ENCODE assay signal across 8 cellular contexts in the genomic region with DNA sequence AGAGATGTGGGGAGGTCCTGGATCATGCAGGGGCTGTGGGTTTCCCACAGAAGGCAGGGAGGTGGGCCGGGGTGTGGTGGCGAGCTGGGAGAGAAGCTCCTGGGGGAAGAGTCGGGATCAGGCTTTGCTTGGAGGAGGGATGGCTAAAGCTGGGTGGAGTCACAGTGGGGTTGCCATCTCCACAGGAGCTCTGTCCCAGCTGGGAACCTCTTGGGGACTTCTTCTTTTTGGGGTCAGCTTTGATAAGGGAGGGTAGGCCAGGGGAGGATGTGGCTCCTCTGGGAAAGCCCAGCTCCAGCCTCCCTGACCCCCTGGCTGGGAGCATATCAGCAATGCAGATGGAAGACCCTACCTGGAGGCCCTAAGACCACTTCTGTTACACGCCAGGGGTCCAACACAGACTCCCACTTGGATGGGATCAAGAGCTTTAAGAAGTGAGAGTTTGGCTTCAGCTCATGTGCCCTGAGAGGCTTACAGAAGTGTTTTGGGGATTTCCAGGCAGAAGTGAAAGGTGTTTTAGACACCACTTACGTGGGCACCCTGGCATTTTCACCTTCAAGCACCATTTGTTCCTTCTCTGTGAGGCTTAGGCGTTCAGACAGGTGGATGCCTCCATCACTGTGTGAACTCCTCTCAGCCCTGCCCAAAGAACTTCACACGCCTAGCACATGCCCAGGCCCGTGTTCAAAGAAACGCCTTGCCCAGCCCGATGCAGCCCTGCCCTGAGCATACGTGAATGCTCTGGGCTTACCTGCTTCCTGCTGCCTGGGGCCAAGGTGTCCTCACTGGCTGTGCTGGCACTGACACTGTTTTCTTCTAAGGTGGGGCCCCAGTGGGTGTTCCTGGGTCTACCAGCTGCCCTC. TPM values are rescaled to one million over a fixed set of nuclear protein-coding genes. Genes with fewer than 3 reads are reported as not detected.
A peak's percentile ranks its signal among the peaks of the same experiment; 100 is the strongest.
DNase-seq lines count a peak whose midpoint lies in the region; ATAC-seq, FAIRE-seq and TF ChIP-seq lines count a peak whose summit lies in the region.

No MANE protein-coding gene starts in this region.

- peak; percentile 89 for DNase-seq in MCF 10A (ENCODE audit: unreplicated experiment)
- peak; percentile 92 for DNase-seq in small intestine
- no peak for DNase-seq in activated CD4-positive, CD25-positive, alpha-beta regulatory T cell (lab: John Stamatoyannopoulos, UW)
- DNase-seq in NCI-H146 (lab: John Stamatoyannopoulos, UW) = no peak
- DNase-seq in stimulated activated CD4-positive, alpha-beta T cell treated with anti-CD3 and anti-CD28 coated beads, Interleukin-1b, Interleukin-23, amount 100 ng/mL, for 48 hours = no peak
- no peak for DNase-seq in stimulated activated CD4-positive, alpha-beta T cell treated with anti-CD3 and anti-CD28 coated beads, Interleukin-4, amount 100 ng/mL, for 4 hours

- no peak overlapping the region for H3K4me3 ChIP-seq in small intestine (ENCODE audit: low read depth in 1 of 2, low read length in 2 of 2)

- 55 to 79% (median 56%) methylated on average over 11 of the region's 11 CpGs for whole genome bisulfite sequencing in small intestine, 3 donors

- H3K27ac ChIP-seq in small intestine (ENCODE audit: low read depth in 1 of 2, low read length in 1 of 2) = peak overlapping the region; percentile 76 to 87

- TF ChIP-seq CTCF in MCF 10A (IDR thresholded peaks at IDR 0.05; ENCODE audit: unreplicated experiment) = no peak

- H3K36me3 ChIP-seq in small intestine (ENCODE audit: control insufficient read depth in 2 of 2, insufficient read depth in 2 of 2, low read length in 2 of 2) = peaks cover 0 to 3% of the 10 kb centered on the region in 2 donors

- H3K4me1 Mint-ChIP-seq in MCF 10A (ENCODE audit: insufficient read depth, unreplicated experiment) = peaks cover 23% of the 10 kb centered on the region

- POLR2A ChIA-PET in MCF 10A (lab: Yijun Ruan, JAX) = interaction anchor here (0.6 to 5.2 kb wide), 41 partner anchors 9 to 1174 kb away, joined by 3 to 75 read pairs (median 4); partner anchors contain the start of genes AMPD3, CTR9, EIF4G2 and RNF141

- H3K4me1 ChIP-seq in small intestine (ENCODE audit: control insufficient read depth in 2 of 2, insufficient read depth in 1 of 2, low read depth in 1 of 2, low read length in 1 of 2) = peaks cover 0 to 4% of the 10 kb centered on the region in 2 donors

- BruUV-seq in MCF 10A (replicated peaks; lab: Mats Ljungman, UMichigan) = TSS peak; percentile 70

- peaks cover 6% of the 10 kb centered on the region for H3K36me3 Mint-ChIP-seq in MCF 10A (ENCODE audit: insufficient read depth, unreplicated experiment)

- CTCF ChIA-PET in MCF 10A (lab: Yijun Ruan, JAX) = interaction anchor here (0.7 to 3.8 kb wide), 13 partner anchors 15 to 245 kb away, joined by 3 to 16 read pairs (median 4); partner anchors contain the start of genes AMPD3 and RNF141

- peak overlapping the region; percentile 64 for H3K4me3 Mint-ChIP-seq in MCF 10A (ENCODE audit: unreplicated experiment)

- ATAC-seq in GM18907 (IDR thresholded peaks at IDR 0.05; ENCODE audit: unreplicated experiment) (peak; percentile 75), HG02981 (IDR thresholded peaks at IDR 0.05; ENCODE audit: unreplicated experiment) (peak; percentile 60)

- no peak for FAIRE-seq in small intestine (lab: Jason Lieb, UNC)

- no peaks in the 10 kb centered on the region for H3K9me3 Mint-ChIP-seq in MCF 10A (ENCODE audit: unreplicated experiment)

- intact Hi-C loops in MCF 10A (cut with micrococcal nuclease) = no loop called here

- H3K27me3 ChIP-seq in small intestine (ENCODE audit: control insufficient read depth in 2 of 2, insufficient read depth in 2 of 2, low read length in 2 of 2) = no peaks in the 10 kb centered on the region

- H3K9me3 ChIP-seq in small intestine (ENCODE audit: control insufficient read depth, low read depth) = no peaks in the 10 kb centered on the region

- peak overlapping the region; percentile 96 for H3K27ac Mint-ChIP-seq in MCF 10A (ENCODE audit: low read depth, unreplicated experiment)

- no peaks in the 10 kb centered on the region for H3K27me3 Mint-ChIP-seq in MCF 10A (ENCODE audit: insufficient read depth, unreplicated experiment)

RNA-seq across cellular contexts. Expression of gene AMPD3, which starts 33.7 kb away (rescaled TPM):
- 5.0 and 5.4 TPM in 2 replicates for total RNA-seq in MCF 10A (2022)
- 1 to 10 TPM; 2.7 to 5.1 (median 4.0) TPM for polyA plus RNA-seq in small intestine

RNA-seq across cellular contexts. Expression of gene RNF141, which starts 52.2 kb away (rescaled TPM):
- total RNA-seq in MCF 10A (2022) = 28.4 and 41.8 TPM in 2 replicates
- polyA plus RNA-seq in small intestine = 10 to 100 TPM; 13.2 to 20.8 (median 19.2) TPM

Comparison
In these comparisons a context has a peak if more than half of its experiments do, and no peak if none do; other contexts are left out.
1. DNase-seq: peak in MCF 10A (single experiment) and small intestine (single experiment); none in activated CD4-positive, CD25-positive, alpha-beta regulatory T cell (0 of 4), NCI-H146 (single experiment), stimulated activated CD4-positive, alpha-beta T cell treated with anti-CD3 and anti-CD28 coated beads, Interleukin-1b, Interleukin-23, amount 100 ng/mL, for 48 hours (single experiment) and stimulated activated CD4-positive, alpha-beta T cell treated with anti-CD3 and anti-CD28 coated beads, Interleukin-4, amount 100 ng/mL, for 4 hours (0 of 2).